Comparison of ENCODE assay signal across 8 cellular contexts in the genomic region with DNA sequence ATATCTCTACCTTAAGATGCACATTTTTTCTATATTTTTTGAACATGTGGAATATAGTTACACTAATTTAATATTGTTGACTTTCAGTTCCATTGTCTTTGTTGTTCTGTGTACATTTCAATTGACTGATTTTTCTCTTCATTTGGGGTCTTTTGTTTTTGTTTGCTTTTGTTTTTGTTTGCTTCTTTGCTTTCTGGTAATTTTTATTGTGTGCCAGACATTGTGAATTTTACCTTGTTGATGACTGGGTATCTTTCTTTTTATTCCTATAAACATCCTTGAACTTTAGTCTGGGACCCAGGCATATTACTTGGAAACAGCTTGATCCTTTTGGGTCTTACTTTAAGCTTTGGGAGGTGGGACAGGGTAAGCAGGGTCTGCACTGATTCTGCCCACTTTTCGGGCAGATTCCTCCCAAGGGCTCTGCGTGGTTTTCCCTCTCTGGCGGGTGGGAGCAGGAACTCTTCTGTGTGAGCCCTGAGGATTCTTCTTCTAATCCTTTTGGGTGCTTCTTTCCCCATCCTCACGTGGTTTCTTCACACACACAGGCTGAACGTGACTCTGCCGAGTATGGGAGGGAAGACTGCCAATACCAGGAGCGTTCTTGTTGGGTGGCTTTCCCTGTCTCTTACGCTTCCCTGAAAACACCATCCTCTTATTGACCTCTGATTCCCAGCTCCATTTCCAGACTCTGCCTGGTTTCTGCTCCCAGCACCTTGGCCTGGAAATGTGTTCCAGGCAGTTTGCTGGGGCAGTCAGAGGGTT.
DNase-seq lines count a peak whose midpoint lies in the region; ATAC-seq, FAIRE-seq and TF ChIP-seq lines count a peak whose summit lies in the region.

No MANE protein-coding gene starts in this region.

- no peak for TF ChIP-seq CTCF in A673 (conservative IDR thresholded peaks at IDR 0.05; ENCODE audit: low read depth, low read length)
- TF ChIP-seq CTCF in keratinocyte (optimal IDR thresholded peaks at IDR 0.05 in 1 of 3, IDR thresholded peaks at IDR 0.05 in 1 of 3, conservative IDR thresholded peaks at IDR 0.05 in 1 of 3; ENCODE audit: extremely low read depth in 1 of 3, insufficient read depth in 2 of 3, low read length in 3 of 3) = no peak

- peak overlapping the region; percentile 77 for H3K4me3 Mint-ChIP-seq in activated T-helper 17 cell treated with anti-CD3 and anti-CD28 coated beads, Interleukin-2, amount 50 U/mL, for 72 hours
- no peak overlapping the region for H3K4me3 Mint-ChIP-seq in T-helper 2 cell treated with Interferon-gamma antibody and Interleukin-4, amounts not matched to agents 5 μg/mL and 100 μg/mL, for 36 hours

- H3K4me1 ChIP-seq in A673 (ENCODE audit: insufficient read depth, low read length, poor library complexity, severe bottlenecking) (peaks cover 18% of the 10 kb centered on the region), keratinocyte (ENCODE audit: control insufficient read depth, extremely low read depth, insufficient read depth, low read length) (peaks cover 9% of the 10 kb centered on the region)

- no TSS peak for BruUV-seq in A673 (replicated peaks; lab: Mats Ljungman, UMichigan)

- H3K9me3 ChIP-seq in A673 (ENCODE audit: low read depth, low read length, poor library complexity, severe bottlenecking) (no peaks in the 10 kb centered on the region), keratinocyte (ENCODE audit: control insufficient read depth, low read depth, low read length) (no peaks in the 10 kb centered on the region)

- ATAC-seq in activated T-helper 17 cell treated with anti-CD3 and anti-CD28 coated beads, Interleukin-2, amount 50 U/mL, for 72 hours (replicated peaks) = no peak

- H3K4me2 ChIP-seq in keratinocyte (ENCODE audit: control insufficient read depth, extremely low read depth, insufficient read depth, low read depth, low read length) = peak overlapping the region; percentile 69

- CTCF ChIA-PET in A673 (lab: Charles Lee) = no interaction called here

- H3K4me3 ChIP-seq in A673 (ENCODE audit: low read depth, low read length, poor library complexity, severe bottlenecking) (no peak overlapping the region), keratinocyte (ENCODE audit: control insufficient read depth in 2 of 3, extremely low read depth in 1 of 3, insufficient read depth in 2 of 3, low read depth in 1 of 3, low read length in 3 of 3) (peak overlapping the region in 2 of 3 experiments; percentile 17 to 39)

- no peaks in the 10 kb centered on the region for H3K36me3 Mint-ChIP-seq in activated T-helper 17 cell treated with anti-CD3 and anti-CD28 coated beads, Interleukin-2, amount 50 U/mL, for 72 hours (ENCODE audit: low read depth)
- peaks cover 1% of the 10 kb centered on the region for H3K36me3 Mint-ChIP-seq in T-helper 2 cell treated with Interferon-gamma antibody and Interleukin-4, amounts not matched to agents 5 μg/mL and 100 μg/mL, for 36 hours (ENCODE audit: low read depth)

- peaks cover 47% of the 10 kb centered on the region for H3K4me1 Mint-ChIP-seq in activated T-helper 17 cell treated with anti-CD3 and anti-CD28 coated beads, Interleukin-2, amount 50 U/mL, for 72 hours
- H3K4me1 Mint-ChIP-seq in T-helper 2 cell treated with Interferon-gamma antibody and Interleukin-4, amounts not matched to agents 5 μg/mL and 100 μg/mL, for 36 hours (ENCODE audit: low read depth) = peaks cover 48% of the 10 kb centered on the region

- dilution Hi-C loops in keratinocyte (cut with MboI; ENCODE audit: extremely low pct_ligation_motif_present, low sequenced_read_pairs) = no loop called here

- intact Hi-C loops in A673 (cut with micrococcal nuclease; ENCODE audit: unreplicated experiment) = no loop called here

- no peaks in the 10 kb centered on the region for H4K20me1 ChIP-seq in keratinocyte (ENCODE audit: control insufficient read depth, extremely low read depth, insufficient read depth, low read length)

- H3K9me3 Mint-ChIP-seq in activated T-helper 17 cell treated with anti-CD3 and anti-CD28 coated beads, Interleukin-2, amount 50 U/mL, for 72 hours = no peaks in the 10 kb centered on the region
- peaks cover 3% of the 10 kb centered on the region for H3K9me3 Mint-ChIP-seq in T-helper 2 cell treated with Interferon-gamma antibody and Interleukin-4, amounts not matched to agents 5 μg/mL and 100 μg/mL, for 36 hours

- DNase-seq in A673 (ENCODE audit: low spot score) (peak; percentile 19), HCEC 1CT (peak; percentile 61), keratinocyte (ENCODE audit: low read depth, low spot score) (no peak), mesenteric fat pad (ENCODE audit: low spot score) (no peak), COR-L47 (lab: John Stamatoyannopoulos, UW) (no peak), HK-2 (ENCODE audit: unreplicated experiment) (no peak)
- no peak for DNase-seq in T-helper 2 cell treated with Interferon-gamma antibody and Interleukin-4, amounts not matched to agents 5 μg/mL and 100 μg/mL, for 36 hours (ENCODE audit: low spot score)

- H2AFZ ChIP-seq in keratinocyte (ENCODE audit: control insufficient read depth, low read length) = peak overlapping the region; percentile 47

- H3K9ac ChIP-seq in keratinocyte (ENCODE audit: control insufficient read depth, extremely low read depth, insufficient read depth, low read length) = peak overlapping the region; percentile 29

- no peak overlapping the region for H3K27ac ChIP-seq in A673 (ENCODE audit: low read depth, low read length, poor library complexity, severe bottlenecking)
- H3K27ac ChIP-seq in keratinocyte (ENCODE audit: control insufficient read depth, insufficient read depth, low read length) = peak overlapping the region; percentile 22

- no peaks in the 10 kb centered on the region for H3K27me3 Mint-ChIP-seq in activated T-helper 17 cell treated with anti-CD3 and anti-CD28 coated beads, Interleukin-2, amount 50 U/mL, for 72 hours
- no peaks in the 10 kb centered on the region for H3K27me3 Mint-ChIP-seq in T-helper 2 cell treated with Interferon-gamma antibody and Interleukin-4, amounts not matched to agents 5 μg/mL and 100 μg/mL, for 36 hours (ENCODE audit: low read depth)

- H3K79me2 ChIP-seq in keratinocyte (ENCODE audit: control insufficient read depth, insufficient read depth, low read length) = peaks cover 26% of the 10 kb centered on the region

- H3K27ac Mint-ChIP-seq in activated T-helper 17 cell treated with anti-CD3 and anti-CD28 coated beads, Interleukin-2, amount 50 U/mL, for 72 hours = peak overlapping the region; percentile 72
- no peak overlapping the region for H3K27ac Mint-ChIP-seq in T-helper 2 cell treated with Interferon-gamma antibody and Interleukin-4, amounts not matched to agents 5 μg/mL and 100 μg/mL, for 36 hours

- H3K27me3 ChIP-seq in A673 (replicated peaks; ENCODE audit: insufficient read depth, low read depth, low read length, poor library complexity) = no peaks in the 10 kb centered on the region
- H3K27me3 ChIP-seq in keratinocyte (ENCODE audit: control insufficient read depth, extremely low read depth, insufficient read depth, low read length) = no peaks in the 10 kb centered on the region

- FAIRE-seq in keratinocyte (lab: Jason Lieb, UNC) = peak; percentile 76

- H3K9me1 ChIP-seq in keratinocyte (ENCODE audit: control insufficient read depth, extremely low read depth, insufficient read depth, low read length) = no peaks in the 10 kb centered on the region

- H3K36me3 ChIP-seq in A673 (ENCODE audit: insufficient read depth, low read length, poor library complexity, severe bottlenecking) = no peaks in the 10 kb centered on the region
- no peaks in the 10 kb centered on the region for H3K36me3 ChIP-seq in keratinocyte (ENCODE audit: control insufficient read depth in 2 of 2, extremely low read depth in 1 of 2, insufficient read depth in 2 of 2, low read length in 2 of 2)

- POLR2A ChIA-PET in A673 (lab: Charles Lee; ENCODE audit: low non-redundant PET) = no interaction called here

Comparison
In these comparisons a context has a peak if more than half of its experiments do, and no peak if none do; other contexts are left out.
1. DNase-seq: peak in A673 (single experiment) and HCEC 1CT (single experiment); none in keratinocyte (single experiment), mesenteric fat pad (single experiment), T-helper 2 cell treated with Interferon-gamma antibody and Interleukin-4, amounts not matched to agents 5 μg/mL and 100 μg/mL, for 36 hours (single experiment), COR-L47 (single experiment) and HK-2 (single experiment).